Comparison of ENCODE assay signal across 17 cellular contexts in genomic region chr17:80316927-80317705, GRCh38. TPM values are rescaled to one million over a fixed set of nuclear protein-coding genes. Genes with fewer than 3 reads are reported as not detected.
DNase-seq lines count a peak whose midpoint lies in the region; ATAC-seq and TF ChIP-seq lines count a peak whose summit lies in the region.
"Had no signal": no experiment of that assay in that cellular context is flagged by ENCODE, and none has a peak within 500 bp of the region (broad histone marks: within the 10 kb centered on the region; RNA-seq: fewer than 3 reads in every experiment).

No MANE protein-coding gene starts in this region.

- H3K36me3 Mint-ChIP-seq in activated naive CD8-positive, alpha-beta T cell treated with anti-CD3 and anti-CD28 coated beads, Interleukin-2, amount 10 ng/mL, durations not matched to agents 7 days and 5 days: peaks cover 59% of the 10 kb centered on the region
- peaks cover 35 to 53% (median 39%) of the 10 kb centered on the region in 3 donors for H3K36me3 Mint-ChIP-seq in immature natural killer cell
- H3K36me3 Mint-ChIP-seq in stimulated activated effector memory CD8-positive, alpha-beta T cell treated with anti-CD3 and anti-CD28 coated beads, Interleukin-12 subunit alpha, Interleukin-12 subunit beta, amount 100 ng/mL, for 72 hours: peaks cover 69% of the 10 kb centered on the region

- H3K4me3 Mint-ChIP-seq in activated naive CD8-positive, alpha-beta T cell treated with anti-CD3 and anti-CD28 coated beads, Interleukin-2, amount 10 ng/mL, durations not matched to agents 7 days and 5 days: no peak overlapping the region
- no peak overlapping the region for H3K4me3 Mint-ChIP-seq in immature natural killer cell
- no peak overlapping the region for H3K4me3 Mint-ChIP-seq in stimulated activated effector memory CD8-positive, alpha-beta T cell treated with anti-CD3 and anti-CD28 coated beads, Interleukin-12 subunit alpha, Interleukin-12 subunit beta, amount 100 ng/mL, for 72 hours
- H3K4me3 Mint-ChIP-seq: CD4-positive, alpha-beta T cell; neural crest cell had no signal

- H3K4me3 ChIP-seq in foreskin fibroblast (ENCODE audit: low read depth in 1 of 2, low read length in 2 of 2): no peak overlapping the region

- DNase-seq in activated effector memory CD4-positive, alpha-beta T cell treated with anti-CD3 and anti-CD28 coated beads, Interleukin-2, amount 50 U/mL, for 16 hours: peak; percentile 55
- no peak for DNase-seq in activated effector memory CD4-positive, alpha-beta T cell treated with Interleukin-2 at 50 U/mL for 16 hours
- DNase-seq in activated naive CD8-positive, alpha-beta T cell treated with anti-CD3 and anti-CD28 coated beads, Interleukin-2, amount 10 ng/mL, durations not matched to agents 7 days and 5 days: peak; percentile 25
- DNase-seq in immature natural killer cell (no peak), foreskin fibroblast (no peak)
- no peak for DNase-seq in stimulated activated effector memory CD8-positive, alpha-beta T cell treated with anti-CD3 and anti-CD28 coated beads, Interleukin-12 subunit alpha, Interleukin-12 subunit beta, amount 100 ng/mL, for 72 hours (ENCODE audit: low spot score in 2 of 2)
- DNase-seq: cerebellar nuclear complex; DMS79; Kasumi-1; NCI-H1105 treated with DMSO at 0.1 percent for 48 hours; NCI-H82; stimulated activated naive CD4-positive, alpha-beta T cell; trophoblast cell had no signal

- no peak for ATAC-seq in activated naive CD8-positive, alpha-beta T cell treated with anti-CD3 and anti-CD28 coated beads, Interleukin-2, amount 10 ng/mL, durations not matched to agents 7 days and 5 days (ENCODE audit: low read depth)
- ATAC-seq in stimulated activated effector memory CD8-positive, alpha-beta T cell treated with anti-CD3 and anti-CD28 coated beads, Interleukin-12 subunit alpha, Interleukin-12 subunit beta, amount 100 ng/mL, for 72 hours: peak; percentile 23
- ATAC-seq in HG03039 (IDR thresholded peaks at IDR 0.05; ENCODE audit: unreplicated experiment) (no peak), HG03280 (IDR thresholded peaks at IDR 0.05; ENCODE audit: unreplicated experiment) (no peak)

- no peak for TF ChIP-seq CTCF in foreskin fibroblast (IDR thresholded peaks at IDR 0.05; ENCODE audit: low read depth, low read length)

- no peaks in the 10 kb centered on the region for H3K9me3 Mint-ChIP-seq in activated naive CD8-positive, alpha-beta T cell treated with anti-CD3 and anti-CD28 coated beads, Interleukin-2, amount 10 ng/mL, durations not matched to agents 7 days and 5 days
- H3K9me3 Mint-ChIP-seq in immature natural killer cell: peaks cover 0 to 4% (median 2%) of the 10 kb centered on the region in 6 donors
- H3K9me3 Mint-ChIP-seq in stimulated activated effector memory CD8-positive, alpha-beta T cell treated with anti-CD3 and anti-CD28 coated beads, Interleukin-12 subunit alpha, Interleukin-12 subunit beta, amount 100 ng/mL, for 72 hours: no peaks in the 10 kb centered on the region
- H3K9me3 Mint-ChIP-seq: neural crest cell had no signal

- POLR2A ChIA-PET in activated naive CD8-positive, alpha-beta T cell treated with anti-CD3 and anti-CD28 coated beads, Interleukin-2, amount 10 ng/mL, durations not matched to agents 7 days and 5 days (lab: Charles Lee): interaction anchor here (1.3 kb wide), 1 partner anchor 10 kb away, joined by 3 read pairs; no protein-coding TSS in a partner anchor

- no peak overlapping the region for H3K27ac Mint-ChIP-seq in activated naive CD8-positive, alpha-beta T cell treated with anti-CD3 and anti-CD28 coated beads, Interleukin-2, amount 10 ng/mL, durations not matched to agents 7 days and 5 days
- peak overlapping the region in 5 of 6 donors; percentile 28 to 82 (median 71) for H3K27ac Mint-ChIP-seq in immature natural killer cell
- no peak overlapping the region for H3K27ac Mint-ChIP-seq in stimulated activated effector memory CD8-positive, alpha-beta T cell treated with anti-CD3 and anti-CD28 coated beads, Interleukin-12 subunit alpha, Interleukin-12 subunit beta, amount 100 ng/mL, for 72 hours
- H3K27ac Mint-ChIP-seq: CD4-positive, alpha-beta T cell had no signal

- H3K4me1 Mint-ChIP-seq in activated naive CD8-positive, alpha-beta T cell treated with anti-CD3 and anti-CD28 coated beads, Interleukin-2, amount 10 ng/mL, durations not matched to agents 7 days and 5 days: peaks cover 14% of the 10 kb centered on the region
- peaks cover 14 to 18% of the 10 kb centered on the region in 2 donors for H3K4me1 Mint-ChIP-seq in immature natural killer cell
- H3K4me1 Mint-ChIP-seq in stimulated activated effector memory CD8-positive, alpha-beta T cell treated with anti-CD3 and anti-CD28 coated beads, Interleukin-12 subunit alpha, Interleukin-12 subunit beta, amount 100 ng/mL, for 72 hours: peaks cover 24% of the 10 kb centered on the region
- H3K4me1 Mint-ChIP-seq: neural crest cell had no signal

- H3K27me3 Mint-ChIP-seq in activated naive CD8-positive, alpha-beta T cell treated with anti-CD3 and anti-CD28 coated beads, Interleukin-2, amount 10 ng/mL, durations not matched to agents 7 days and 5 days: no peaks in the 10 kb centered on the region
- H3K27me3 Mint-ChIP-seq in immature natural killer cell (ENCODE audit: low read depth in 3 of 3): peaks cover 13 to 35% (median 32%) of the 10 kb centered on the region in 3 donors
- H3K27me3 Mint-ChIP-seq: CD4-positive, alpha-beta T cell had no signal

RNA-seq across cellular contexts. Expression of gene RNF213, which starts 56.5 kb away (rescaled TPM):
- total RNA-seq in activated naive CD8-positive, alpha-beta T cell treated with anti-CD3 and anti-CD28 coated beads, Interleukin-2, amount 10 ng/mL, durations not matched to agents 7 days and 5 days: 100 to 1,000 TPM; 488 TPM
- 100 to 1,000 TPM in 1 of 3 donors, 10 to 100 TPM in 2; 12.7 to 117 (median 25.9) TPM for polyA plus RNA-seq in immature natural killer cell

Comparison
In these comparisons a context has a peak if more than half of its experiments do, and no peak if none do; other contexts are left out.
1. DNase-seq: peak in activated effector memory CD4-positive, alpha-beta T cell treated with anti-CD3 and anti-CD28 coated beads, Interleukin-2, amount 50 U/mL, for 16 hours (single experiment) and activated naive CD8-positive, alpha-beta T cell treated with anti-CD3 and anti-CD28 coated beads, Interleukin-2, amount 10 ng/mL, durations not matched to agents 7 days and 5 days (single experiment); none in activated effector memory CD4-positive, alpha-beta T cell treated with Interleukin-2 at 50 U/mL for 16 hours (single experiment), immature natural killer cell (0 of 3), stimulated activated effector memory CD8-positive, alpha-beta T cell treated with anti-CD3 and anti-CD28 coated beads, Interleukin-12 subunit alpha, Interleukin-12 subunit beta, amount 100 ng/mL, for 72 hours (0 of 2) and foreskin fibroblast (0 of 2).
2. H3K27ac Mint-ChIP-seq: peak in immature natural killer cell (5 of 6); none in activated naive CD8-positive, alpha-beta T cell treated with anti-CD3 and anti-CD28 coated beads, Interleukin-2, amount 10 ng/mL, durations not matched to agents 7 days and 5 days (single experiment) and stimulated activated effector memory CD8-positive, alpha-beta T cell treated with anti-CD3 and anti-CD28 coated beads, Interleukin-12 subunit alpha, Interleukin-12 subunit beta, amount 100 ng/mL, for 72 hours (single experiment).